17 cellular contexts compared by ENCODE assay signal in the genomic region with DNA sequence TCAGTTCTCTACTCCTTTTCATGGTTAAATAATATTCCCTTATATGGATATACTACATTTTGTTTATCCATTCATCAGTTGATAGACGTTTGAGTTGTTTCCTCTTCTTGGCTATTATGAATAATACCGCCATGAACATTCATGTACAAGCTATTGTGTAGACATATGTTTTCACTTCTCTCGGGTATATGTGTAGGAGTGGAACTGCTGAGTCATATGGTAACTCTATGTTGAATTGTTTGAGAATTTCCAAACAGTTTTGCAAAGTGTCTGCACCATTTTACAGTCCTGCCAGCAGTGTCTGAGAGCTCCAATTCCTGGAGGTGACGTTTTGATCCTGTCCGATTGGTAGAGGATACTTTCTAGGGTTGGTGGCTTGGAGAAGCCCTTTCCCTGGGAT. TPM values are rescaled to one million over a fixed set of nuclear protein-coding genes. Genes with fewer than 3 reads are reported as not detected.
A peak's percentile ranks its signal among the peaks of the same experiment; 100 is the strongest.
DNase-seq lines count a peak whose midpoint lies in the region; ATAC-seq and TF ChIP-seq lines count a peak whose summit lies in the region.
"Had no signal": no experiment of that assay in that cellular context is flagged by ENCODE, and none has a peak within 500 bp of the region (broad histone marks: within the 10 kb centered on the region; RNA-seq: fewer than 3 reads in every experiment).

No MANE protein-coding gene starts in this region.

- H4K20me1 ChIP-seq in mammary epithelial cell (ENCODE audit: insufficient read depth, low read length), result no peaks in the 10 kb centered on the region
- H4K20me1 ChIP-seq: BLaER1 had no signal

- no peak overlapping the region for H3K9ac ChIP-seq in mammary epithelial cell (ENCODE audit: insufficient read depth, low read length)
- H3K9ac ChIP-seq: BLaER1 had no signal

- dilution Hi-C loops in mammary epithelial cell (cut with HindIII; ENCODE audit: low sequenced_read_pairs), result no loop called here

- intact Hi-C loops in tibial artery (cut with DNase I; ENCODE audit: low total_unique reads) (no loop called here), mammary epithelial cell (cut with micrococcal nuclease) (no loop called here)

- peak overlapping the region; percentile 66 for H3K27ac Mint-ChIP-seq in activated T-helper 17 cell treated with anti-CD3 and anti-CD28 coated beads, Interleukin-2, amount 50 U/mL, for 72 hours
- H3K27ac Mint-ChIP-seq: activated CD8-positive, alpha-beta memory T cell treated with anti-CD3 and anti-CD28 coated beads, Interleukin-2, amount 10 ng/mL, durations not matched to agents 7 days and 5 days had no signal

- no peaks in the 10 kb centered on the region for H3K27me3 ChIP-seq in AG04450 (ENCODE audit: control insufficient read depth, insufficient read depth, low read length)
- H3K27me3 ChIP-seq in tibial artery, result no peaks in the 10 kb centered on the region
- H3K27me3 ChIP-seq in mammary epithelial cell (ENCODE audit: insufficient read depth, low read length), result no peaks in the 10 kb centered on the region
- H3K27me3 ChIP-seq: brain microvascular endothelial cell, esophagus squamous epithelium, left lung had no signal

- WGBS in mammary epithelial cell (ENCODE audit: low coverage, missing lambda C conversion rate), result 57% methylated on average over 5 of the region's 5 CpGs

- peaks cover 10% of the 10 kb centered on the region for H3K27me3 Mint-ChIP-seq in activated T-helper 17 cell treated with anti-CD3 and anti-CD28 coated beads, Interleukin-2, amount 50 U/mL, for 72 hours

- POLR2A ChIA-PET in AG04450 (lab: Yijun Ruan, JAX), result interaction anchor here (1.2 to 1.5 kb wide), 3 partner anchors 13 to 36 kb away, joined by 3 to 4 read pairs (median 4); no protein-coding TSS in a partner anchor

- H3K4me1 ChIP-seq in tibial artery, result peaks cover 0 to 9% (median 0%) of the 10 kb centered on the region in 4 donors
- no peaks in the 10 kb centered on the region for H3K4me1 ChIP-seq in mammary epithelial cell (ENCODE audit: insufficient read depth, low read length)
- H3K4me1 ChIP-seq: BLaER1, left lung had no signal

- H3K36me3 ChIP-seq in tibial artery (no peaks in the 10 kb centered on the region), mammary epithelial cell (ENCODE audit: insufficient read depth, low read length) (no peaks in the 10 kb centered on the region)
- H3K36me3 ChIP-seq: BLaER1, brain microvascular endothelial cell, esophagus squamous epithelium, left lung had no signal

- no peak overlapping the region for H2AFZ ChIP-seq in mammary epithelial cell (ENCODE audit: low read depth, low read length)

- BruUV-seq in mammary epithelial cell (replicated peaks; lab: Mats Ljungman, UMichigan), result no TSS peak

- CTCF ChIA-PET in AG04450 (lab: Charles Lee), result interaction anchor here (0.6 to 1.5 kb wide), 3 partner anchors 31 to 148 kb away, joined by 3 to 4 read pairs (median 4); no protein-coding TSS in a partner anchor
- CTCF ChIA-PET in mammary epithelial cell (lab: Charles Lee; ENCODE audit: low non-redundant PET), result no interaction called here

- DNase-seq in AG04450 (ENCODE audit: low read depth, low spot score), result no peak
- no peak for DNase-seq in tibial artery
- no peak for DNase-seq in stimulated activated CD4-positive, alpha-beta T cell treated with anti-CD3 and anti-CD28 coated beads, Interleukin-4, amount 100 ng/mL, for 1 hour
- DNase-seq in C1 segment of cervical spinal cord (lab: John Stamatoyannopoulos, UW), result no peak
- no peak for DNase-seq in mammary epithelial cell
- DNase-seq: activated CD8-positive, alpha-beta memory T cell treated with anti-CD3 and anti-CD28 coated beads, Interleukin-2, amount 10 ng/mL, durations not matched to agents 7 days and 5 days; brain microvascular endothelial cell; esophagus squamous epithelium; left lung; NCI-H1694; stimulated activated naive CD4-positive, alpha-beta T cell had no signal

- H3K9me3 ChIP-seq in AG04450 (ENCODE audit: control insufficient read depth, insufficient read depth, low read length) (no peaks in the 10 kb centered on the region), tibial artery (no peaks in the 10 kb centered on the region), mammary epithelial cell (replicated peaks; ENCODE audit: insufficient read depth, low read length) (no peaks in the 10 kb centered on the region)
- H3K9me3 ChIP-seq: BLaER1, esophagus squamous epithelium, left lung had no signal

- no peaks in the 10 kb centered on the region for H3K79me2 ChIP-seq in mammary epithelial cell (ENCODE audit: insufficient read depth, low read length)

- H3K4me3 Mint-ChIP-seq in activated T-helper 17 cell treated with anti-CD3 and anti-CD28 coated beads, Interleukin-2, amount 50 U/mL, for 72 hours, result peak overlapping the region; percentile 21
- H3K4me3 Mint-ChIP-seq: activated CD8-positive, alpha-beta memory T cell treated with anti-CD3 and anti-CD28 coated beads, Interleukin-2, amount 10 ng/mL, durations not matched to agents 7 days and 5 days had no signal

- no peaks in the 10 kb centered on the region for H3K36me3 Mint-ChIP-seq in activated T-helper 17 cell treated with anti-CD3 and anti-CD28 coated beads, Interleukin-2, amount 50 U/mL, for 72 hours (ENCODE audit: low read depth)
- H3K36me3 Mint-ChIP-seq: activated CD8-positive, alpha-beta memory T cell treated with anti-CD3 and anti-CD28 coated beads, Interleukin-2, amount 10 ng/mL, durations not matched to agents 7 days and 5 days had no signal

- in situ Hi-C loops in mammary epithelial cell (cut with MboI; ENCODE audit: low sequenced_read_pairs in 2 of 2), result no loop called here

- no peak overlapping the region for H3K4me2 ChIP-seq in mammary epithelial cell (ENCODE audit: insufficient read depth, low read depth, low read length)
- H3K4me2 ChIP-seq: BLaER1 had no signal

- no peaks in the 10 kb centered on the region for H3K9me3 Mint-ChIP-seq in activated T-helper 17 cell treated with anti-CD3 and anti-CD28 coated beads, Interleukin-2, amount 50 U/mL, for 72 hours

- H3K4me3 ChIP-seq in AG04450 (ENCODE audit: low read depth, low read length), result no peak overlapping the region
- H3K4me3 ChIP-seq in tibial artery, result no peak overlapping the region
- no peak overlapping the region for H3K4me3 ChIP-seq in mammary epithelial cell (replicated peaks in 1 of 3; ENCODE audit: insufficient read depth in 1 of 3, low read depth in 2 of 3, low read length in 3 of 3)
- H3K4me3 ChIP-seq: BLaER1, esophagus squamous epithelium, left lung had no signal

- H3K27ac ChIP-seq in AG04450 (ENCODE audit: low read depth, low read length) (peak overlapping the region; percentile 52), tibial artery (no peak overlapping the region), mammary epithelial cell (ENCODE audit: insufficient read depth, low read depth, low read length) (no peak overlapping the region)
- H3K27ac ChIP-seq: BLaER1, brain microvascular endothelial cell, esophagus squamous epithelium, left lung had no signal

- ATAC-seq in GM18868 (IDR thresholded peaks at IDR 0.05; ENCODE audit: unreplicated experiment) (peak; percentile 90), HG02973 (IDR thresholded peaks at IDR 0.05; ENCODE audit: unreplicated experiment) (peak; percentile 97)
- peak; percentile 88 for ATAC-seq in activated T-helper 17 cell treated with anti-CD3 and anti-CD28 coated beads, Interleukin-2, amount 50 U/mL, for 72 hours (replicated peaks)
- ATAC-seq: activated CD8-positive, alpha-beta memory T cell treated with anti-CD3 and anti-CD28 coated beads, Interleukin-2, amount 10 ng/mL, durations not matched to agents 7 days and 5 days; left lung had no signal

- no peaks in the 10 kb centered on the region for H3K4me1 Mint-ChIP-seq in activated T-helper 17 cell treated with anti-CD3 and anti-CD28 coated beads, Interleukin-2, amount 50 U/mL, for 72 hours

- TF ChIP-seq CTCF in AG04450 (IDR thresholded peaks at IDR 0.05; ENCODE audit: low read depth, low read length), result no peak
- TF ChIP-seq CTCF in tibial artery (IDR thresholded peaks at IDR 0.05), result no peak
- no peak for TF ChIP-seq CTCF in mammary epithelial cell (conservative IDR thresholded peaks at IDR 0.05 in 1 of 2, IDR thresholded peaks at IDR 0.05 in 1 of 2; ENCODE audit: extremely low read depth in 1 of 2, insufficient read depth in 1 of 2, low read depth in 1 of 2, low read length in 2 of 2)

RNA-seq across cellular contexts. Expression of gene PLAC1, which starts 23.6 kb away (rescaled TPM):
- polyA plus RNA-seq in AG04450 (2011; rRNA removed) (2.4 and 2.6 TPM in 2 replicates), mammary epithelial cell (1.0 TPM)
- 0.64 and 1.3 TPM in 2 replicates for polyA minus RNA-seq in AG04450 (2011; rRNA and poly(A)+ RNA removed)
- total RNA-seq in activated T-helper 17 cell treated with anti-CD3 and anti-CD28 coated beads, Interleukin-2, amount 50 U/mL, for 72 hours, result 1 to 10 TPM in 1 of 2 donors, not detected in 1; 1.1 TPM
- under 1 TPM; 0.42 to 0.50 TPM for total RNA-seq in mammary epithelial cell
- polyA minus RNA-seq in mammary epithelial cell, result not detected
- total RNA-seq: activated CD8-positive, alpha-beta memory T cell treated with anti-CD3 and anti-CD28 coated beads, Interleukin-2, amount 10 ng/mL, durations not matched to agents 7 days and 5 days; left lung; osteoblast; T-helper 2 cell treated with Interferon-gamma antibody and Interleukin-4, amounts not matched to agents 100 ng/mL and 5 ng/mL, for 36 hours had no signal
